In the genomic region with DNA sequence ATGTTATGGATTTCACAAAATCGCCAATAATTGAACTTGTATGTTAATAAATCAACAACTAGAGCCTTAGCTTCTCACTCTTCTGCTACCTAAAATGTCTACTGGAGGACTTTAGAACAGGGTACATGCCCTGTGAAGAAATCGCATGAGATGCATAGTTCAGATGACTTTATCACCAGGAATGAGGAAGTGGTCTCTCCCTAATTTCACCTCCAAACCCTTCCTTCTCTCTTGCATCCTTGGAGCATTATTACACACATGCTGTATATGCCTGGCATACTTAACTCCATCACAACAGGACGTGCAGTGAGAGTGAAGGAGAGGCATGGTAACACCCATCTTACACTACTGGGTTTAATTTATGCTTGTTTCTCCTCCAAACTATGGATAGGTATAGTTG, we compare ENCODE assay signal across 8 cellular contexts. TPM values are rescaled to one million over a fixed set of nuclear protein-coding genes. Genes with fewer than 3 reads are reported as not detected.
DNase-seq lines count a peak whose midpoint lies in the region; ATAC-seq and TF ChIP-seq lines count a peak whose summit lies in the region.
"Had no signal": no experiment of that assay in that cellular context is flagged by ENCODE, and none has a peak within 500 bp of the region (broad histone marks: within the 10 kb centered on the region; RNA-seq: fewer than 3 reads in every experiment).

No MANE protein-coding gene starts in this region.

- H3K27me3 ChIP-seq in SJSA1 (replicated peaks), result no peaks in the 10 kb centered on the region
- H3K27me3 ChIP-seq in upper lobe of right lung, result no peaks in the 10 kb centered on the region

- peak overlapping the region; percentile 61 for H3K4me3 Mint-ChIP-seq in HFFc6
- H3K4me3 Mint-ChIP-seq in activated CD4-positive, alpha-beta memory T cell treated with anti-CD3 and anti-CD28 coated beads for 36 hours, result no peak overlapping the region
- H3K4me3 Mint-ChIP-seq: T-cell had no signal

- H3K27ac Mint-ChIP-seq in HFFc6, result peak overlapping the region; percentile 80
- no peak overlapping the region for H3K27ac Mint-ChIP-seq in activated CD4-positive, alpha-beta memory T cell treated with anti-CD3 and anti-CD28 coated beads for 36 hours
- H3K27ac Mint-ChIP-seq: T-cell had no signal

- ATAC-seq in upper lobe of right lung (peak; percentile 79), GM19035 (IDR thresholded peaks at IDR 0.05; ENCODE audit: unreplicated experiment) (no peak)
- ATAC-seq: T-cell had no signal

- H3K4me3 ChIP-seq in SJSA1, result no peak overlapping the region
- no peak overlapping the region for H3K4me3 ChIP-seq in foreskin fibroblast (ENCODE audit: low read depth in 1 of 2, low read length in 2 of 2)
- no peak overlapping the region for H3K4me3 ChIP-seq in upper lobe of right lung

- H3K36me3 Mint-ChIP-seq in HFFc6 (ENCODE audit: low read depth), result peaks cover 40% of the 10 kb centered on the region
- peaks cover 21% of the 10 kb centered on the region for H3K36me3 Mint-ChIP-seq in activated CD4-positive, alpha-beta memory T cell treated with anti-CD3 and anti-CD28 coated beads for 36 hours

- intact Hi-C loops in upper lobe of right lung (cut with DNase I), result no loop called here
- intact Hi-C loops in activated CD4-positive, alpha-beta memory T cell treated with anti-CD3 and anti-CD28 coated beads for 36 hours (cut with micrococcal nuclease), result no loop called here

- TF ChIP-seq CTCF in HFFc6 (IDR thresholded peaks at IDR 0.05), result no peak
- TF ChIP-seq CTCF in foreskin fibroblast (IDR thresholded peaks at IDR 0.05; ENCODE audit: low read depth, low read length), result no peak
- TF ChIP-seq CTCF in upper lobe of right lung (IDR thresholded peaks at IDR 0.05), result no peak

- H3K4me1 Mint-ChIP-seq in HFFc6 (ENCODE audit: low read depth), result peaks cover 67% of the 10 kb centered on the region
- peaks cover 28% of the 10 kb centered on the region for H3K4me1 Mint-ChIP-seq in activated CD4-positive, alpha-beta memory T cell treated with anti-CD3 and anti-CD28 coated beads for 36 hours (ENCODE audit: low read depth)

- CTCF ChIA-PET in activated CD4-positive, alpha-beta memory T cell treated with anti-CD3 and anti-CD28 coated beads for 36 hours (lab: Charles Lee), result interaction anchor here (0.9 to 1.7 kb wide), 2 partner anchors 14 to 268 kb away, joined by 3 read pairs; no protein-coding TSS in a partner anchor

- H3K4me1 ChIP-seq in SJSA1 (replicated peaks) (peaks cover 33% of the 10 kb centered on the region), upper lobe of right lung (peaks cover 28% of the 10 kb centered on the region)

- H3K36me3 ChIP-seq in SJSA1 (peaks cover 44% of the 10 kb centered on the region), upper lobe of right lung (peaks cover 41% of the 10 kb centered on the region)

- peaks cover 2% of the 10 kb centered on the region; the same call in 1 of the 2 replicates for H3K27me3 Mint-ChIP-seq in HFFc6 (ENCODE audit: insufficient read depth)
- H3K27me3 Mint-ChIP-seq in activated CD4-positive, alpha-beta memory T cell treated with anti-CD3 and anti-CD28 coated beads for 36 hours, result no peaks in the 10 kb centered on the region
- H3K27me3 Mint-ChIP-seq: T-cell had no signal

- H3K27ac ChIP-seq in SJSA1 (peak overlapping the region; percentile 66), upper lobe of right lung (no peak overlapping the region)

- POLR2A ChIA-PET in activated CD4-positive, alpha-beta memory T cell treated with anti-CD3 and anti-CD28 coated beads for 36 hours (lab: Charles Lee), result no interaction called here

- peak; percentile 87 for DNase-seq in HFFc6
- DNase-seq in SJSA1 (ENCODE audit: low read depth in 1 of 2, low spot score in 2 of 2), result peak; percentile 53 to 73
- DNase-seq in foreskin fibroblast, result peak; percentile 82 to 84
- no peak for DNase-seq in upper lobe of right lung
- DNase-seq in stimulated activated CD4-positive, alpha-beta T cell treated with anti-CD3 and anti-CD28 coated beads, Interleukin-12 subunit alpha, Interleukin-12 subunit beta, amount 100 ng/mL, for 4 hours, result no peak
- DNase-seq in activated CD4-positive, alpha-beta memory T cell treated with anti-CD3 and anti-CD28 coated beads for 36 hours, result no peak
- DNase-seq: T-cell had no signal

- no peaks in the 10 kb centered on the region for H3K9me3 ChIP-seq in SJSA1 (replicated peaks)
- H3K9me3 ChIP-seq in upper lobe of right lung, result no peaks in the 10 kb centered on the region

- H3K9me3 Mint-ChIP-seq in HFFc6, result no peaks in the 10 kb centered on the region
- no peaks in the 10 kb centered on the region for H3K9me3 Mint-ChIP-seq in activated CD4-positive, alpha-beta memory T cell treated with anti-CD3 and anti-CD28 coated beads for 36 hours
- H3K9me3 Mint-ChIP-seq: T-cell had no signal

RNA-seq across cellular contexts. Expression of a gene that starts 27.8 kb away (rescaled TPM):
- 100 to 1,000 TPM; 104 to 122 (median 118) TPM for total RNA-seq in HFFc6 (2021; fragmentation: NEBNext Ultra II Directional; extraction: Animal tissue kit (Norgen Biotek cat#: 25700))
- total RNA-seq in SJSA1 (2014; rRNA removed; shearing (Covaris generic)), result 203 and 290 TPM in 2 replicates
- total RNA-seq in upper lobe of right lung, result 103 TPM
- total RNA-seq in activated CD4-positive, alpha-beta memory T cell treated with anti-CD3 and anti-CD28 coated beads for 36 hours, result 10 to 100 TPM; 62.0 to 64.6 TPM

RNA-seq across cellular contexts. Expression of a gene that starts 51.9 kb away (rescaled TPM):
- total RNA-seq in HFFc6 (2021; fragmentation: NEBNext Ultra II Directional; extraction: Animal tissue kit (Norgen Biotek cat#: 25700)), result not detected
- total RNA-seq in SJSA1 (2014; rRNA removed; shearing (Covaris generic)), result not detected in 2 replicates
- total RNA-seq in upper lobe of right lung, result not detected
- total RNA-seq in activated CD4-positive, alpha-beta memory T cell treated with anti-CD3 and anti-CD28 coated beads for 36 hours, result under 1 TPM in 1 of 2 experiments, not detected in 1; 0.21 TPM

Comparison
In these comparisons a context has a peak if more than half of its experiments do, and no peak if none do; other contexts are left out.
1. DNase-seq: peak in HFFc6 (single experiment), SJSA1 (2 of 2) and foreskin fibroblast (2 of 2); none in upper lobe of right lung (single experiment), stimulated activated CD4-positive, alpha-beta T cell treated with anti-CD3 and anti-CD28 coated beads, Interleukin-12 subunit alpha, Interleukin-12 subunit beta, amount 100 ng/mL, for 4 hours (single experiment) and activated CD4-positive, alpha-beta memory T cell treated with anti-CD3 and anti-CD28 coated beads for 36 hours (single experiment).